Comparison of ENCODE assay signal across 1 cellular context in the genomic region with DNA sequence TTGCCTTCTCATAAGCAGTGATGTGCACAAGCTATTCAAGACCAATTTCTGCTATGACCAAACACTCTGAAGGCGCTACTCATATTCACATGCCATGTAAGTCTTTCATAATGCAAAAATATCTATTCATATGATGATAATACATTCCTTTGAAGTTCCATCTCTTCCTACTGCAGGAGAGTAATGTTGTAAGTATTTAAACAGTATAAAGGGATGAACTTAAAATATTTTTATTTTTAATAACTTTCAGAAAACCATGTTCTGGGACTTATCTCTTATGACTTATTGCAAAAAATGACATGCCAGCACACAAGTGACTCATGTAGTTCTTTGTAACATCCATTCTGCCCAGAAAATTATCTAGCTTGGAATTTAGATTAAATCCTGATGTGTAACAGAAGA.
TF ChIP-seq lines count a peak whose summit lies in the region.

No MANE protein-coding gene starts in this region.

TF ChIP-seq in GM23338, 12 proteins besides CTCF, POLR2A, EP300 and RAD21 (continued from another document):
- no peak for TF ChIP-seq REST (IDR thresholded peaks at IDR 0.05; ENCODE audit: unreplicated experiment)
- TF ChIP-seq CREB1 (CRISPR knock-in tag; IDR thresholded peaks at IDR 0.05; ENCODE audit: low read depth): no peak
